In genomic region chr2:26429779-26430654, GRCh38 we compare ENCODE assay signal across 14 cellular contexts. TPM values are rescaled to one million over a fixed set of nuclear protein-coding genes. Genes with fewer than 3 reads are reported as not detected.
A peak's percentile ranks its signal among the peaks of the same experiment; 100 is the strongest.
DNase-seq lines count a peak whose midpoint lies in the region; ATAC-seq, FAIRE-seq and TF ChIP-seq lines count a peak whose summit lies in the region.
"Had no signal": no experiment of that assay in that cellular context is flagged by ENCODE, and none has a peak within 500 bp of the region (broad histone marks: within the 10 kb centered on the region; RNA-seq: fewer than 3 reads in every experiment).

No MANE protein-coding gene starts in this region.

- no peaks in the 10 kb centered on the region for H3K36me3 ChIP-seq in endothelial cell of umbilical vein (ENCODE audit: control insufficient read depth in 2 of 2, extremely low read depth in 1 of 2, insufficient read depth in 2 of 2, low read length in 2 of 2)
- H3K36me3 ChIP-seq: gastrocnemius medialis, neutrophil had no signal

- dilution Hi-C loops in endothelial cell of umbilical vein (cut with MboI; ENCODE audit: extremely low pct_ligation_motif_present, low sequenced_read_pairs) = no loop called here

- no peak overlapping the region for H3K4me2 ChIP-seq in endothelial cell of umbilical vein (ENCODE audit: insufficient read depth, low read length)

- no peak overlapping the region for H2AFZ ChIP-seq in endothelial cell of umbilical vein (ENCODE audit: low read depth, low read length)

- DNase-seq in AG20443 (ENCODE audit: low spot score) (peak; percentile 37), LNCaP clone FGC (ENCODE audit: low read depth) (peak; percentile 10), NCI-H345 treated with DMSO at 0.1 percent for 48 hours (lab: John Stamatoyannopoulos, UW; ENCODE audit: unreplicated experiment) (peak; percentile 88), endothelial cell of umbilical vein (ENCODE audit: low read depth, low spot score) (peak; percentile 14), AG08395 (ENCODE audit: low spot score) (no peak)
- no peak for DNase-seq in activated naive CD4-positive, alpha-beta T cell treated with anti-CD3 and anti-CD28 coated beads, Interleukin-2, amount 50 U/mL, for 16 hours
- DNase-seq in stimulated activated naive CD4-positive, alpha-beta T cell treated with Interleukin-2 at 50 U/mL for 16 hours (lab: John Stamatoyannopoulos, UW) = no peak

- no peak for ATAC-seq in HG03135 (IDR thresholded peaks at IDR 0.05; ENCODE audit: unreplicated experiment)

- intact Hi-C loops in endothelial cell of umbilical vein (cut with micrococcal nuclease) = no loop called here

- H3K9ac ChIP-seq in endothelial cell of umbilical vein (replicated peaks; ENCODE audit: extremely low read depth, insufficient read depth, low read length) = no peak overlapping the region

- no peak overlapping the region for H3K27ac ChIP-seq in endothelial cell of umbilical vein (ENCODE audit: insufficient read depth, low read depth, low read length)
- H3K27ac ChIP-seq: gastrocnemius medialis, neutrophil had no signal

- no peaks in the 10 kb centered on the region for H3K9me1 ChIP-seq in endothelial cell of umbilical vein (replicated peaks; ENCODE audit: control insufficient read depth, extremely low read depth, insufficient read depth, low read length)

- H3K27me3 ChIP-seq in endothelial cell of umbilical vein (ENCODE audit: control insufficient read depth in 2 of 2, insufficient read depth in 2 of 2, low read length in 2 of 2) = peaks cover 7 to 8% of the 10 kb centered on the region in 2 experiments
- H3K27me3 ChIP-seq: gastrocnemius medialis, neutrophil had no signal

- BruUV-seq in endothelial cell of umbilical vein (replicated peaks; lab: Mats Ljungman, UMichigan) = no TSS peak

- H4K20me1 ChIP-seq in endothelial cell of umbilical vein (replicated peaks; ENCODE audit: control insufficient read depth, extremely low read depth, insufficient read depth, low read length) = no peaks in the 10 kb centered on the region

- H3K4me3 ChIP-seq in LNCaP clone FGC (ENCODE audit: low read depth, low read length) (no peak overlapping the region), endothelial cell of umbilical vein (replicated peaks in 1 of 3; ENCODE audit: insufficient read depth in 1 of 3, low read depth in 1 of 3, low read length in 3 of 3) (no peak overlapping the region)
- H3K4me3 ChIP-seq: gastrocnemius medialis had no signal

- CTCF ChIA-PET in endothelial cell of umbilical vein (lab: Charles Lee) = no interaction called here

- TF ChIP-seq CTCF in LNCaP clone FGC (IDR thresholded peaks at IDR 0.05; ENCODE audit: control insufficient read depth, extremely low read depth, insufficient read depth) (no peak), endothelial cell of umbilical vein (IDR thresholded peaks at IDR 0.05; ENCODE audit: extremely low read depth in 1 of 2, insufficient read depth in 1 of 2, low read depth in 1 of 2, low read length in 2 of 2) (no peak)

- H3K4me1 ChIP-seq in endothelial cell of umbilical vein (ENCODE audit: control insufficient read depth, extremely low read depth, insufficient read depth, low read length) = no peaks in the 10 kb centered on the region
- H3K4me1 ChIP-seq: gastrocnemius medialis had no signal

- POLR2A ChIA-PET in endothelial cell of umbilical vein (lab: Charles Lee) = no interaction called here

- H3K79me2 ChIP-seq in endothelial cell of umbilical vein (ENCODE audit: control insufficient read depth, insufficient read depth, low read length) = no peaks in the 10 kb centered on the region

- no peak for FAIRE-seq in endothelial cell of umbilical vein (lab: Jason Lieb, UNC)
- FAIRE-seq: G401.6 had no signal

- H3K9me3 ChIP-seq in endothelial cell of umbilical vein (replicated peaks; ENCODE audit: control insufficient read depth, insufficient read depth, low read length) = no peaks in the 10 kb centered on the region
- H3K9me3 ChIP-seq: gastrocnemius medialis, neutrophil had no signal

- TF ChIP-seq POLR2A in endothelial cell of umbilical vein (IDR thresholded peaks at IDR 0.05; ENCODE audit: low read depth, low read length) = no peak

TF ChIP-seq in endothelial cell of umbilical vein, 7 proteins besides CTCF, POLR2A, EP300 and RAD21:
- TF ChIP-seq POLR2AphosphoS5 (IDR thresholded peaks at IDR 0.05; ENCODE audit: insufficient read depth, low read depth, low read length) (no peak), MAX (IDR thresholded peaks at IDR 0.05; ENCODE audit: insufficient read depth, insufficient read length) (no peak), FOS (IDR thresholded peaks at IDR 0.05; ENCODE audit: borderline replicate concordance, insufficient read depth, low read length) (no peak), MYC (IDR thresholded peaks at IDR 0.05; ENCODE audit: low read depth, low read length) (no peak), EZH2 (IDR thresholded peaks at IDR 0.05; ENCODE audit: borderline replicate concordance, low read depth, low read length, severe bottlenecking) (no peak), JUN (IDR thresholded peaks at IDR 0.05; ENCODE audit: borderline replicate concordance, insufficient read depth, insufficient read length, low read depth) (no peak), GATA2 (IDR thresholded peaks at IDR 0.05; ENCODE audit: insufficient read depth, insufficient read length, low read depth, low read length) (no peak)

RNA-seq across cellular contexts. Expression of gene DRC1, which starts 28.3 kb away (rescaled TPM):
- 0.21 and 0.44 TPM in 2 replicates for total RNA-seq in endothelial cell of umbilical vein
- polyA plus RNA-seq in endothelial cell of umbilical vein = not detected in 2 replicates
- polyA plus RNA-seq in endothelial cell of umbilical vein (2011; cell fraction: cytosol; rRNA removed) = not detected in 2 replicates
- not detected in 2 replicates for polyA plus RNA-seq in endothelial cell of umbilical vein (2011; cell fraction: nucleus; rRNA removed)
- polyA plus RNA-seq in endothelial cell of umbilical vein (2012) = not detected in 2 replicates
- not detected in 2 replicates for polyA minus RNA-seq in endothelial cell of umbilical vein
- not detected for polyA minus RNA-seq in endothelial cell of umbilical vein (2011; cell fraction: cytosol; rRNA and poly(A)+ RNA removed)
- polyA minus RNA-seq in endothelial cell of umbilical vein (2011; cell fraction: nucleus; rRNA and poly(A)+ RNA removed) = not detected in 2 replicates
- total RNA-seq: dermis microvascular lymphatic vessel endothelial cell, gastrocnemius medialis had no signal

RNA-seq across cellular contexts. Expression of gene OTOF, which starts 47.9 kb away (rescaled TPM):
- 0.16 and 0.22 TPM in 2 replicates for total RNA-seq in endothelial cell of umbilical vein
- polyA plus RNA-seq in endothelial cell of umbilical vein = 0.05 and 0.06 TPM in 2 replicates
- polyA plus RNA-seq in endothelial cell of umbilical vein (2011; cell fraction: cytosol; rRNA removed) = 0.01 and 0.03 TPM in 2 replicates
- polyA plus RNA-seq in endothelial cell of umbilical vein (2011; cell fraction: nucleus; rRNA removed) = 0.07 and 0.08 TPM in 2 replicates
- polyA plus RNA-seq in endothelial cell of umbilical vein (2012) = 0.05 TPM in 1 of 2 replicates, not detected in the other
- not detected in 2 replicates for polyA minus RNA-seq in endothelial cell of umbilical vein
- polyA minus RNA-seq in endothelial cell of umbilical vein (2011; cell fraction: cytosol; rRNA and poly(A)+ RNA removed) = not detected
- polyA minus RNA-seq in endothelial cell of umbilical vein (2011; cell fraction: nucleus; rRNA and poly(A)+ RNA removed) = not detected in 2 replicates
- total RNA-seq: kidney epithelial cell, RPMI7951 had no signal

Comparison
In these comparisons a context has a peak if more than half of its experiments do, and no peak if none do; other contexts are left out.
1. DNase-seq: peak in AG20443 (single experiment), LNCaP clone FGC (single experiment), NCI-H345 treated with DMSO at 0.1 percent for 48 hours (single experiment) and endothelial cell of umbilical vein (single experiment); none in AG08395 (single experiment), activated naive CD4-positive, alpha-beta T cell treated with anti-CD3 and anti-CD28 coated beads, Interleukin-2, amount 50 U/mL, for 16 hours (single experiment) and stimulated activated naive CD4-positive, alpha-beta T cell treated with Interleukin-2 at 50 U/mL for 16 hours (single experiment).